In genomic region chr5:88140396-88140862, GRCh38 we compare ENCODE assay signal across 8 cellular contexts.
A peak's percentile ranks its signal among the peaks of the same experiment; 100 is the strongest.
DNase-seq lines count a peak whose midpoint lies in the region; FAIRE-seq and TF ChIP-seq lines count a peak whose summit lies in the region.
"Had no signal": no experiment of that assay in that cellular context is flagged by ENCODE, and none has a peak within 500 bp of the region (broad histone marks: within the 10 kb centered on the region; RNA-seq: fewer than 3 reads in every experiment).

No MANE protein-coding gene starts in this region.

- H3K36me3 ChIP-seq in Loucy (ENCODE audit: insufficient read depth, low read length) (no peaks in the 10 kb centered on the region), brain microvascular endothelial cell (replicated peaks) (no peaks in the 10 kb centered on the region)

- in situ Hi-C loops in brain microvascular endothelial cell (cut with HindIII; ENCODE audit: low pct_ligation_motif_present, low sequenced_read_pairs) = loop anchor here (10.0 kb wide), 1 partner anchor 544 kb away; no protein-coding TSS in a partner anchor

- no peaks in the 10 kb centered on the region for H3K79me2 ChIP-seq in Loucy (ENCODE audit: insufficient read depth, low read length)

- H3K27me3 ChIP-seq in Loucy (ENCODE audit: insufficient read depth, low read length, poor library complexity, severe bottlenecking) = no peaks in the 10 kb centered on the region
- H3K27me3 ChIP-seq in brain microvascular endothelial cell (replicated peaks) = peaks cover 35% of the 10 kb centered on the region
- no peaks in the 10 kb centered on the region for H3K27me3 ChIP-seq in layer of hippocampus (ENCODE audit: control insufficient read depth, insufficient read depth, low read length)

- H3K27ac ChIP-seq in brain microvascular endothelial cell (no peak overlapping the region), layer of hippocampus (ENCODE audit: low read depth, low read length) (peak overlapping the region; percentile 95), substantia nigra (ENCODE audit: low read depth, low read length, poor library complexity, severe bottlenecking) (peak overlapping the region; percentile 99)

- H3K9ac ChIP-seq in Loucy (ENCODE audit: low read depth, low read length, poor library complexity, severe bottlenecking) = peak overlapping the region; percentile 62

- no peaks in the 10 kb centered on the region for H3K9me2 ChIP-seq in Loucy (replicated peaks; ENCODE audit: low read depth, low read length)

- no peaks in the 10 kb centered on the region for H3F3A ChIP-seq in Loucy (ENCODE audit: low read depth)

- no peaks in the 10 kb centered on the region for H3K9me3 ChIP-seq in Loucy (ENCODE audit: insufficient read depth, low read depth, low read length)

- no peaks in the 10 kb centered on the region for H4K20me1 ChIP-seq in Loucy (ENCODE audit: insufficient read depth, low read length, poor library complexity, severe bottlenecking)

- peaks cover 7% of the 10 kb centered on the region for H3K4me1 ChIP-seq in Loucy (ENCODE audit: insufficient read depth, low read length, poor library complexity, severe bottlenecking)

- peak overlapping the region; percentile 74 for H3K4me3 ChIP-seq in Loucy (ENCODE audit: low read length, poor library complexity, severe bottlenecking)
- peak overlapping the region; percentile 56 for H3K4me3 ChIP-seq in brain microvascular endothelial cell (ENCODE audit: low read depth, low read length)

- no peak for TF ChIP-seq CTCF in Loucy (conservative IDR thresholded peaks at IDR 0.05; ENCODE audit: low read length)
- no peak for TF ChIP-seq CTCF in brain microvascular endothelial cell (IDR thresholded peaks at IDR 0.05; ENCODE audit: low read depth, low read length, missing control alignments)

- FAIRE-seq in frontal cortex (lab: Jason Lieb, UNC) = no peak

- H2AFZ ChIP-seq in Loucy (ENCODE audit: low read length) = peak overlapping the region; percentile 87

- H3K4me2 ChIP-seq in Loucy (ENCODE audit: low read depth, low read length, poor library complexity, severe bottlenecking) = peak overlapping the region; percentile 60

- DNase-seq in brain microvascular endothelial cell (no peak), substantia nigra (lab: John Stamatoyannopoulos, UW) (peak in 33 of 49 donors; percentile 10 to 76 (median 33)), NCI-H1436 treated with DMSO at 0.1 percent for 48 hours (lab: John Stamatoyannopoulos, UW) (no peak), SIG-M5 (lab: John Stamatoyannopoulos, UW) (no peak), frontal cortex (ENCODE audit: low spot score in 2 of 2) (no peak)
- DNase-seq: foreskin melanocyte had no signal

Comparison
In these comparisons a context has a peak if more than half of its experiments do, and no peak if none do; other contexts are left out.
1. DNase-seq: peak in substantia nigra (33 of 49); none in brain microvascular endothelial cell (single experiment), NCI-H1436 treated with DMSO at 0.1 percent for 48 hours (single experiment), SIG-M5 (single experiment) and frontal cortex (0 of 2).